Comparison of ENCODE assay signal across 12 cellular contexts in the genomic region with DNA sequence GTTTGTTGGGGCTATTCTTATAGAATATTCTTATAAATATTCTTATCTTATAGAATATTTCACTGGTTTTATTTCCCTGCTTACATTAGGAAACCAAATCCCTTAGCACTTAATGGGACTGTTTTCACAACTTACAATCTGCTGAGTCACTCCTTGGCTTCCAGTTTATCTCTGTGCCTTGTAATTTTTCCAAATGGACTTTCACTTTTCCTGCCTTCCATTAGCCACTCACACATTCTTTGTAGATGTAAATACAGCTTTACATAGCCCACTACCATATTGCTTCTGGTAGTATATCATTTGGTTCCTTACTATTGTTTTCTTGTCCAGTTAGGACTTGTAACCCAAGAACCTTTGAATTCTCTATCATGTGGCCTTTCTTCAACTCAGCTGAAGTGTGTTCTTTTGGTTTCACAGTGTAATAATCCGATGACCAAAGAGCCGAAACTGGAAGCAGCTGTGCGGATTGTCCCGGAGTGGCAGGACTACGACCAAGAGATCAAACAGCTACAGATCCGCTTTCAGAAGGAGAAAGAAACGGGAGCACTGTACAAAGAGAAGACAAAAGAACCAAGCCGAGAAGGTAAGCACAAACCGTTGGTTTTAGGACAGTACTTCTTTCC.
DNase-seq lines count a peak whose midpoint lies in the region; ATAC-seq lines count a peak whose summit lies in the region.
"Had no signal": no experiment of that assay in that cellular context is flagged by ENCODE, and none has a peak within 500 bp of the region (broad histone marks: within the 10 kb centered on the region; RNA-seq: fewer than 3 reads in every experiment).

No MANE protein-coding gene starts in this region.

- no peak overlapping the region for H3K4me3 ChIP-seq in SJSA1

- no peaks in the 10 kb centered on the region for H3K27me3 ChIP-seq in SJSA1 (replicated peaks)

- no peak for ATAC-seq in HG03280 (IDR thresholded peaks at IDR 0.05; ENCODE audit: unreplicated experiment)

- peaks cover 66% of the 10 kb centered on the region for H3K36me3 ChIP-seq in SJSA1

- H3K9me3 ChIP-seq in SJSA1 (replicated peaks) = no peaks in the 10 kb centered on the region

- peak; percentile 19 for DNase-seq in GM04504 (ENCODE audit: low read depth)
- DNase-seq in SJSA1 (ENCODE audit: low read depth in 1 of 2, low spot score in 2 of 2) = peak in 1 of 2 experiments; percentile 26
- DNase-seq in globus pallidus (ENCODE audit: low spot score) = peak; percentile 48
- DNase-seq in pons (ENCODE audit: low spot score) = peak; percentile 58
- DNase-seq in GDM1 (lab: John Stamatoyannopoulos, UW) = no peak
- no peak for DNase-seq in activated CD8-positive, alpha-beta memory T cell treated with anti-CD3 and anti-CD28 coated beads, Interleukin-2, amount 50 U/mL, for 48 hours
- no peak for DNase-seq in NCI-H2196 (lab: John Stamatoyannopoulos, UW; ENCODE audit: unreplicated experiment)
- DNase-seq: activated CD4-positive, alpha-beta T cell treated with anti-CD3 and anti-CD28 coated beads for 4 hours; H7; islet precursor cell; stimulated activated CD4-positive, alpha-beta T cell treated with anti-CD3 and anti-CD28 coated beads, Interleukin-2, amount 100 ng/mL, for 24 hours had no signal

- H3K4me1 ChIP-seq in SJSA1 (replicated peaks) = peaks cover 13% of the 10 kb centered on the region

- 0 out of 2 replicates have a peak overlapping the region, but pooled peaks have one; percentile 4 for H3K27ac ChIP-seq in SJSA1

Comparison
In these comparisons a context has a peak if more than half of its experiments do, and no peak if none do; other contexts are left out.
1. DNase-seq: peak in GM04504 (single experiment), globus pallidus (single experiment) and pons (single experiment); none in GDM1 (single experiment), activated CD8-positive, alpha-beta memory T cell treated with anti-CD3 and anti-CD28 coated beads, Interleukin-2, amount 50 U/mL, for 48 hours (single experiment) and NCI-H2196 (single experiment).